ENCODE assay signal across 8 cellular contexts in the genomic region with DNA sequence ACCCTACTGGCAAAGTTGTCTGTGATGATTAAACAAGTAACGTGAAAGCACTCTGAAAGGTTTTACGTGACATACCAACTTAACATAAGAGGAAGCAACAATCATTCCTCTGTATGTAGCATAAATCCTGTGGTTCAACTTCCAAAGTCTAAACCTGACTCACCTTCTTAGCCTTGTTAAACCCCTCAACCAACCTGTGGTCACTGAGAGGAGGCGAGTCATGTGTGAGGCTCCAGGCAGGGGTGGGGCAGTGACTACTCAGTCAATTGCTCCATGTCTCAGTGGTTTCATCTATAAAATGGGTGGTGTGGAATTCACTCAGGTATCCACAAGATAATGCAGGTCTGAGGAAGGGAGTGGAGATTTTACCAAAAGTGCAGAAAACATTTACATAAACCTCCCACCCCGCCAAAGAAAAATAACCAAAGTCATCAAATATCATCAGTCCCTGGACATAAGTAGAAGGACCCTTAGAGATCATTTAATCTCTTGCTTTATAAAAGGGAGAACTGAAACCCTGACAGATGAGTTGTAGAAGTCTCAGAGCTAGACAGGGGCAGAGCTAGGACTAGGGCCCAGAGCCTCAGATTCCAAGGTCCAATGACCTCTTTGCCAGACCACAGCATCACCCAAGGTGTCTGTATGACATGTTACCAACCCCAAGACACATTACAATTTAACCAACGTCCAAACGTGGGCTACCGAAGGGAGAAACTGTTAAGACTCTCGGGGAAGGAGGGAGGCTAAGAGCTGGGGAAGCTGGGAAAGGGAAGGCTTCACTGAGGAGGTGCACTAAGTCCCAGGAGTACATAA. TPM values are rescaled to one million over a fixed set of nuclear protein-coding genes. Genes with fewer than 3 reads are reported as not detected.
DNase-seq lines count a peak whose midpoint lies in the region; TF ChIP-seq lines count a peak whose summit lies in the region.

No MANE protein-coding gene starts in this region.

- H3K4me3 ChIP-seq in left ventricle myocardium inferior (no peak overlapping the region), HUES64 (ENCODE audit: low read length) (no peak overlapping the region), thymus (ENCODE audit: low read length) (no peak overlapping the region), WERI-Rb-1 (ENCODE audit: low read depth, low read length) (no peak overlapping the region)

- H3K27ac ChIP-seq in left ventricle myocardium inferior (replicated peaks) (peak overlapping the region; percentile 100), HUES64 (ENCODE audit: low read depth, low read length) (peak overlapping the region; percentile 46), thymus (ENCODE audit: low read depth) (peak overlapping the region; percentile 43), WERI-Rb-1 (no peak overlapping the region)

- DNase-seq in left ventricle myocardium inferior: no peak
- DNase-seq in cardiac septum (ENCODE audit: low spot score): no peak
- peak; percentile 55 for DNase-seq in activated T-cell treated with anti-CD3 and anti-CD28 coated beads for 24 hours (ENCODE audit: low read depth)
- peak; percentile 97 for DNase-seq in kidney tubule cell (ENCODE audit: low spot score)
- DNase-seq in WERI-Rb-1: no peak
- no peak for DNase-seq in GM19240 (ENCODE audit: insufficient read length, low spot score)

- H3K4me1 ChIP-seq in left ventricle myocardium inferior: peaks cover 49% of the 10 kb centered on the region
- peaks cover 29% of the 10 kb centered on the region for H3K4me1 ChIP-seq in HUES64 (ENCODE audit: insufficient read depth, low read length)
- peaks cover 19% of the 10 kb centered on the region for H3K4me1 ChIP-seq in thymus (ENCODE audit: control insufficient read depth, insufficient read depth, low read length)

- H3K9ac ChIP-seq in HUES64 (ENCODE audit: low read depth, low read length): no peak overlapping the region

- WGBS in HUES64: 87% methylated on average over 8 of the region's 8 CpGs
- 85% methylated on average over 8 of the region's 8 CpGs for WGBS in thymus

- H3K36me3 ChIP-seq in left ventricle myocardium inferior (peaks cover 63% of the 10 kb centered on the region), HUES64 (ENCODE audit: insufficient read depth, low read length) (peaks cover 64% of the 10 kb centered on the region), thymus (ENCODE audit: control insufficient read depth, insufficient read depth) (peaks cover 30% of the 10 kb centered on the region), WERI-Rb-1 (peaks cover 73% of the 10 kb centered on the region)

- H3K9me3 ChIP-seq in left ventricle myocardium inferior (replicated peaks) (no peaks in the 10 kb centered on the region), HUES64 (ENCODE audit: insufficient read depth, low read depth, low read length) (no peaks in the 10 kb centered on the region), thymus (ENCODE audit: control insufficient read depth) (no peaks in the 10 kb centered on the region), WERI-Rb-1 (ENCODE audit: severe bottlenecking) (no peaks in the 10 kb centered on the region)

- H3K27me3 ChIP-seq in left ventricle myocardium inferior (ENCODE audit: low read depth) (no peaks in the 10 kb centered on the region), HUES64 (ENCODE audit: insufficient read depth, low read length) (no peaks in the 10 kb centered on the region), thymus (ENCODE audit: control insufficient read depth, insufficient read depth) (no peaks in the 10 kb centered on the region), WERI-Rb-1 (ENCODE audit: insufficient read depth, low read depth, severe bottlenecking) (no peaks in the 10 kb centered on the region)

- intact Hi-C loops in left ventricle myocardium inferior (cut with micrococcal nuclease): no loop called here
- intact Hi-C loops in cardiac septum (cut with DNase I): no loop called here

- no peak for TF ChIP-seq CTCF in left ventricle myocardium inferior (IDR thresholded peaks at IDR 0.05; ENCODE audit: borderline replicate concordance)
- no peak for TF ChIP-seq CTCF in WERI-Rb-1 (IDR thresholded peaks at IDR 0.05; ENCODE audit: low read depth, low read length)

RNA-seq across cellular contexts. Expression of gene PCBP1, which starts 3.7 kb away (rescaled TPM):
- total RNA-seq in left ventricle myocardium inferior (205 TPM), cardiac septum (223 TPM)
- 369 TPM for polyA plus RNA-seq in HUES64 (2013, experiment 1 of 2)
- polyA plus RNA-seq in HUES64 (2013, experiment 2 of 2): 368 TPM
- polyA plus RNA-seq in thymus: 361 TPM

Comparison
In these comparisons a context has a peak if more than half of its experiments do, and no peak if none do; other contexts are left out.
1. DNase-seq: peak in activated T-cell treated with anti-CD3 and anti-CD28 coated beads for 24 hours (single experiment) and kidney tubule cell (single experiment); none in left ventricle myocardium inferior (single experiment), cardiac septum (single experiment), WERI-Rb-1 (single experiment) and GM19240 (single experiment).